ENCODE assay signal across 8 cellular contexts in genomic region chr14:31457665-31458659, GRCh38. TPM values are rescaled to one million over a fixed set of nuclear protein-coding genes. Genes with fewer than 3 reads are reported as not detected.
DNase-seq lines count a peak whose midpoint lies in the region; ATAC-seq and TF ChIP-seq lines count a peak whose summit lies in the region.

No MANE protein-coding gene starts in this region.

- CTCF ChIA-PET in Panc1 (lab: Charles Lee): no interaction called here

- peak overlapping the region; percentile 74 to 89 for H3K4me3 ChIP-seq in Panc1 (ENCODE audit: low read depth in 2 of 2, low read length in 2 of 2)
- peak overlapping the region; percentile 72 to 91 (median 82) for H3K4me3 ChIP-seq in esophagus squamous epithelium
- peak overlapping the region; percentile 36 for H3K4me3 ChIP-seq in retinal pigment epithelial cell (ENCODE audit: low read length)

- H3K27me3 ChIP-seq in Panc1 (ENCODE audit: control insufficient read depth, insufficient read depth, low read length) (no peaks in the 10 kb centered on the region), esophagus squamous epithelium (no peaks in the 10 kb centered on the region)

- in situ Hi-C loops in Panc1 (cut with HindIII; ENCODE audit: low pct_unique_long_range_greater_than_20kb, low sequenced_read_pairs): no loop called here

- H3K4me1 ChIP-seq in Panc1 (ENCODE audit: control insufficient read depth, insufficient read depth, low read length) (peaks cover 4% of the 10 kb centered on the region; the same call in 1 of the 2 replicates), esophagus squamous epithelium (peaks cover 6 to 52% (median 13%) of the 10 kb centered on the region in 3 donors)

- no peak for TF ChIP-seq CTCF in Panc1 (IDR thresholded peaks at IDR 0.05)
- no peak for TF ChIP-seq CTCF in esophagus squamous epithelium (IDR thresholded peaks at IDR 0.05)
- TF ChIP-seq CTCF in retinal pigment epithelial cell (conservative IDR thresholded peaks at IDR 0.05; ENCODE audit: low read depth, low read length): no peak

- no peaks in the 10 kb centered on the region for H3K9me3 ChIP-seq in Panc1 (ENCODE audit: control insufficient read depth, insufficient read depth, low read depth, low read length)
- H3K9me3 ChIP-seq in esophagus squamous epithelium: no peaks in the 10 kb centered on the region

- ATAC-seq in Panc1: no peak

- 34 to 47% methylated on average over 11 of the region's 11 CpGs for WGBS in esophagus squamous epithelium, 2 donors

- H3K36me3 ChIP-seq in Panc1 (ENCODE audit: control insufficient read depth, insufficient read depth, low read length): peaks cover 4% of the 10 kb centered on the region
- peaks cover 0 to 2% (median 0%) of the 10 kb centered on the region in 3 donors for H3K36me3 ChIP-seq in esophagus squamous epithelium

- DNase-seq in NCI-H82 (lab: John Stamatoyannopoulos, UW) (peak; percentile 1), NCI-H82 treated with DMSO at 0.1 percent for 48 hours (lab: John Stamatoyannopoulos, UW; ENCODE audit: unreplicated experiment) (no peak), Panc1 (ENCODE audit: low read depth, low spot score) (no peak), esophagus squamous epithelium (lab: John Stamatoyannopoulos, UW) (no peak), retinal pigment epithelial cell (ENCODE audit: low read depth) (no peak), NCI-H1436 (lab: John Stamatoyannopoulos, UW) (no peak), GM19238 (ENCODE audit: insufficient read length, low spot score) (no peak), GDM1 (lab: John Stamatoyannopoulos, UW) (no peak)

- H3K27ac ChIP-seq in Panc1 (ENCODE audit: low read length) (peak overlapping the region; percentile 61), esophagus squamous epithelium (peak overlapping the region; percentile 92 to 94 (median 94))

- POLR2A ChIA-PET in Panc1 (lab: Charles Lee): interaction anchor here (0.7 kb wide), 2 partner anchors 642 to 757 kb away, joined by 3 to 9 read pairs; no protein-coding TSS in a partner anchor

- BruUV-seq in Panc1 (replicated peaks; lab: Mats Ljungman, UMichigan): no TSS peak

- no peak for TF ChIP-seq POLR2A in esophagus squamous epithelium (IDR thresholded peaks at IDR 0.05)

- intact Hi-C loops in Panc1 (cut with micrococcal nuclease; ENCODE audit: unreplicated experiment): no loop called here
- intact Hi-C loops in esophagus squamous epithelium (cut with DNase I): no loop called here

RNA-seq across cellular contexts. Expression of gene DTD2, which starts 0.7 kb away (rescaled TPM):
- total RNA-seq in Panc1 (2021; ENCODE audit: unreplicated experiment) (15.2 TPM), esophagus squamous epithelium (10 to 100 TPM; 32.0 to 42.5 (median 34.8) TPM)
- 9.8 TPM for polyA plus RNA-seq in Panc1 (2012; ENCODE audit: insufficient read length)

RNA-seq across cellular contexts. Expression of gene GPR33, which starts 29.9 kb away (rescaled TPM):
- not detected for total RNA-seq in Panc1 (2021; ENCODE audit: unreplicated experiment)
- not detected for polyA plus RNA-seq in Panc1 (2012; ENCODE audit: insufficient read length)
- total RNA-seq in esophagus squamous epithelium: not detected

RNA-seq across cellular contexts. Expression of gene HEATR5A, which starts 37.6 kb away (rescaled TPM):
- 22.0 TPM for total RNA-seq in Panc1 (2021; ENCODE audit: unreplicated experiment)
- 6.4 TPM for polyA plus RNA-seq in Panc1 (2012; ENCODE audit: insufficient read length)
- total RNA-seq in esophagus squamous epithelium: 10 to 100 TPM; 14.2 to 26.6 (median 17.0) TPM
